In the genomic region with DNA sequence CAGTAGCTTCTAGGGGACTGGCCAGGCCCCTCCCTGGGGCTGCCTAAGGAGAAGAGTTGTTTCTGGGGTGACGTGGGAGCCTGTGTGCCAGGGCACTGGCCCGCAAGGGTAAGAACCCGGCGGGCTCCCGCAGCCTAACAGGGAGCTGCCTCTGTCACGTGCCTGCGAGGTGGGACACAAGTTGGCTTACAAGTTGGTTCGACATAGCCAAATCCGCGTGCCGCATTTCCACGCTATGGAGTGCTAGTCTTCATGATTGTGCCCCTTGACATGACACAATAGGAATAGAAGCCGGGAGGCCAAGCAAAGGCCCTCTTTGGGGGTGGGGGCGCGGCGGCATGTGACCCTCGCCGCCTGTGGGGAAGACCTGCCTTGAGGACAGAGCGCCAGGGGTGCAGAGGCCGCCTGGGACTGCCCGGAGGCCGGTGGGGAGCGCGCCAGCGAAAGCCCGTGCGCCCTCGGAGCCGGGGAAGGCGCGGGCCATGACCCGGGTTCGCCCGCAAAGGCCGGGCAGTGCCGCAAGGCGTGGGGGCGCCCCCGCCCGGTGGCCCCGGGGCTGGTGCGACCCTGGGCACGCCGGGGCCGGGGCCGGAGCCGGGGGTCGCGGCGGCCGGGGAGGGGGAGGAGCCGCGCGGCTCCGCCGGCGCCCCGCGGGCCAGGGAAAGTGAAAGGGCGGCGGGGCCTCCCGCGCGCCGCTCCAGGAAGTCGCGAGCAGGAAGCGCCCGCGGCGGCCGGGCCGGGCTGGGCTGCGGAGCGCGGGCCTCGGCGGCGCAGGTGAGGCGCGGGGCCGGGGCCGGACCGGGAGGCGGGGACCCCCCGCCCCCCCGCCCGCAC, we compare ENCODE assay signal across 8 cellular contexts. TPM values are rescaled to one million over a fixed set of nuclear protein-coding genes. Genes with fewer than 3 reads are reported as not detected.
DNase-seq lines count a peak whose midpoint lies in the region; ATAC-seq and TF ChIP-seq lines count a peak whose summit lies in the region.

A gene (plus strand): TSS at position 702 of the 834 bp plus-strand sequence. CDS start 4,603 bp downstream, outside the sequence.

- POLR2A ChIA-PET in activated CD4-positive, alpha-beta memory T cell treated with anti-CD3 and anti-CD28 coated beads, Interleukin-2, amount 10 ng/mL, durations not matched to agents 7 days and 5 days (lab: Charles Lee), result interaction anchor here (0.6 to 2.8 kb wide), 4 partner anchors 12 to 107 kb away, joined by 3 to 27 read pairs (median 4); no protein-coding TSS in a partner anchor
- POLR2A ChIA-PET in naive thymus-derived CD8-positive, alpha-beta T cell (lab: Charles Lee), result interaction anchor here (0.7 to 3.6 kb wide), 9 partner anchors 13 to 635 kb away, joined by 3 to 37 read pairs (median 4); a partner anchor contains a TSS

- in situ Hi-C loops in ACHN (cut with HindIII; ENCODE audit: low pct_ligation_motif_present, low pct_unique_long_range_greater_than_20kb, low sequenced_read_pairs), result no loop called here

- H3K9me3 Mint-ChIP-seq in activated CD4-positive, alpha-beta memory T cell treated with anti-CD3 and anti-CD28 coated beads, Interleukin-2, amount 10 ng/mL, durations not matched to agents 7 days and 5 days, result no peaks in the 10 kb centered on the region
- H3K9me3 Mint-ChIP-seq in naive thymus-derived CD8-positive, alpha-beta T cell, result no peaks in the 10 kb centered on the region

- H3K36me3 ChIP-seq in esophagus (ENCODE audit: control insufficient read depth in 2 of 2, insufficient read depth in 2 of 2, low read length in 1 of 2), result no peaks in the 10 kb centered on the region
- no peaks in the 10 kb centered on the region for H3K36me3 ChIP-seq in uterus

- H3K27ac ChIP-seq in esophagus (ENCODE audit: low read depth in 2 of 2, low read length in 1 of 2) (peak within 1 kb of the TSS; percentile 68 to 74), uterus (peak within 1 kb of the TSS; percentile 46 to 54)

- H3K27me3 ChIP-seq in esophagus (ENCODE audit: control insufficient read depth in 1 of 2, insufficient read depth in 2 of 2, low read length in 2 of 2), result no peaks in the 10 kb centered on the region
- H3K27me3 ChIP-seq in uterus, result no peaks in the 10 kb centered on the region

- H3K27ac Mint-ChIP-seq in activated CD4-positive, alpha-beta memory T cell treated with anti-CD3 and anti-CD28 coated beads, Interleukin-2, amount 10 ng/mL, durations not matched to agents 7 days and 5 days, result peak within 1 kb of the TSS; percentile 13
- peak within 1 kb of the TSS; percentile 89 to 96 (median 94) for H3K27ac Mint-ChIP-seq in naive thymus-derived CD8-positive, alpha-beta T cell

- H3K4me1 ChIP-seq in esophagus (ENCODE audit: control insufficient read depth in 2 of 2, insufficient read depth in 2 of 2, low read length in 1 of 2), result peaks cover 0 to 10% of the 10 kb centered on the region in 2 donors
- H3K4me1 ChIP-seq in uterus, result peaks cover 0 to 9% of the 10 kb centered on the region in 2 donors

- 13 to 16% methylated on average over 62 to 88 of the region's 88 CpGs for WGBS in esophagus, 2 donors

- peaks cover 13% of the 10 kb centered on the region for H3K4me1 Mint-ChIP-seq in activated CD4-positive, alpha-beta memory T cell treated with anti-CD3 and anti-CD28 coated beads, Interleukin-2, amount 10 ng/mL, durations not matched to agents 7 days and 5 days
- H3K4me1 Mint-ChIP-seq in naive thymus-derived CD8-positive, alpha-beta T cell, result peaks cover 8 to 46% (median 40%) of the 10 kb centered on the region in 4 donors

- peaks cover 29% of the 10 kb centered on the region for H3K27me3 Mint-ChIP-seq in activated CD4-positive, alpha-beta memory T cell treated with anti-CD3 and anti-CD28 coated beads, Interleukin-2, amount 10 ng/mL, durations not matched to agents 7 days and 5 days
- H3K27me3 Mint-ChIP-seq in naive thymus-derived CD8-positive, alpha-beta T cell, result no peaks in the 10 kb centered on the region

- peaks cover 3% of the 10 kb centered on the region for H3K36me3 Mint-ChIP-seq in activated CD4-positive, alpha-beta memory T cell treated with anti-CD3 and anti-CD28 coated beads, Interleukin-2, amount 10 ng/mL, durations not matched to agents 7 days and 5 days (ENCODE audit: low read depth)
- peaks cover 0 to 17% (median 0%) of the 10 kb centered on the region in 3 donors for H3K36me3 Mint-ChIP-seq in naive thymus-derived CD8-positive, alpha-beta T cell

- no peak for TF ChIP-seq CTCF in uterus (IDR thresholded peaks at IDR 0.05)

- H3K9me3 ChIP-seq in esophagus (ENCODE audit: control insufficient read depth in 2 of 2, insufficient read depth in 1 of 2, low read depth in 1 of 2, low read length in 1 of 2), result no peaks in the 10 kb centered on the region
- no peaks in the 10 kb centered on the region for H3K9me3 ChIP-seq in uterus

- H3K4me3 Mint-ChIP-seq in activated CD4-positive, alpha-beta memory T cell treated with anti-CD3 and anti-CD28 coated beads, Interleukin-2, amount 10 ng/mL, durations not matched to agents 7 days and 5 days, result peak within 1 kb of the TSS; percentile 74
- H3K4me3 Mint-ChIP-seq in naive thymus-derived CD8-positive, alpha-beta T cell, result peak within 1 kb of the TSS; percentile 86 to 95 (median 91)

- peak within 1 kb of the TSS; percentile 59 to 80 for H3K4me3 ChIP-seq in esophagus (ENCODE audit: low read depth in 1 of 2, low read length in 2 of 2)
- H3K4me3 ChIP-seq in uterus, result peak within 1 kb of the TSS; percentile 66

- CTCF ChIA-PET in activated CD4-positive, alpha-beta memory T cell treated with anti-CD3 and anti-CD28 coated beads, Interleukin-2, amount 10 ng/mL, durations not matched to agents 7 days and 5 days (lab: Charles Lee), result no interaction called here

- intact Hi-C loops in uterus (cut with DNase I; ENCODE audit: low total_unique reads), result no loop called here

- DNase-seq in ACHN (peak; percentile 24), uterus (no peak), GM19240 (ENCODE audit: insufficient read length, low spot score) (no peak)
- DNase-seq in activated CD4-positive, alpha-beta memory T cell treated with anti-CD3 and anti-CD28 coated beads, Interleukin-2, amount 10 ng/mL, durations not matched to agents 7 days and 5 days, result peak; percentile 51
- peak in 6 of 10 donors; percentile 37 to 51 (median 46) for DNase-seq in naive thymus-derived CD8-positive, alpha-beta T cell

- ATAC-seq in GM18511 (IDR thresholded peaks at IDR 0.05; ENCODE audit: unreplicated experiment), result peak; percentile 46
- ATAC-seq in HG03439 (IDR thresholded peaks at IDR 0.05; ENCODE audit: unreplicated experiment), result peak; percentile 44
- peak; percentile 70 to 77 for ATAC-seq in naive thymus-derived CD8-positive, alpha-beta T cell

- no peak for TF ChIP-seq POLR2A in uterus (IDR thresholded peaks at IDR 0.05)

RNA-seq across cellular contexts. Expression of the gene that starts here (rescaled TPM):
- total RNA-seq in activated CD4-positive, alpha-beta memory T cell treated with anti-CD3 and anti-CD28 coated beads, Interleukin-2, amount 10 ng/mL, durations not matched to agents 7 days and 5 days, result 10 to 100 TPM; 12.7 to 13.3 TPM
- 10 to 100 TPM; 12.4 to 14.1 TPM for polyA plus RNA-seq in esophagus
- 10 to 100 TPM; 16.5 to 18.7 TPM for total RNA-seq in naive thymus-derived CD8-positive, alpha-beta T cell
- polyA plus RNA-seq in naive thymus-derived CD8-positive, alpha-beta T cell, result 1 to 10 TPM; 2.7 to 6.9 (median 3.8) TPM
- total RNA-seq in uterus, result 1 to 10 TPM; 2.3 to 8.8 (median 6.3) TPM

Comparison
In these comparisons a context has a peak if more than half of its experiments do, and no peak if none do; other contexts are left out.
1. DNase-seq: peak in ACHN (single experiment), activated CD4-positive, alpha-beta memory T cell treated with anti-CD3 and anti-CD28 coated beads, Interleukin-2, amount 10 ng/mL, durations not matched to agents 7 days and 5 days (single experiment) and naive thymus-derived CD8-positive, alpha-beta T cell (6 of 10); none in uterus (0 of 2) and GM19240 (single experiment).
2. Peak in every context shown above with its lines, with median percentiles within 50 percentile points of each other: ATAC-seq.